ENCODE assay signal across 16 cellular contexts in the genomic region with DNA sequence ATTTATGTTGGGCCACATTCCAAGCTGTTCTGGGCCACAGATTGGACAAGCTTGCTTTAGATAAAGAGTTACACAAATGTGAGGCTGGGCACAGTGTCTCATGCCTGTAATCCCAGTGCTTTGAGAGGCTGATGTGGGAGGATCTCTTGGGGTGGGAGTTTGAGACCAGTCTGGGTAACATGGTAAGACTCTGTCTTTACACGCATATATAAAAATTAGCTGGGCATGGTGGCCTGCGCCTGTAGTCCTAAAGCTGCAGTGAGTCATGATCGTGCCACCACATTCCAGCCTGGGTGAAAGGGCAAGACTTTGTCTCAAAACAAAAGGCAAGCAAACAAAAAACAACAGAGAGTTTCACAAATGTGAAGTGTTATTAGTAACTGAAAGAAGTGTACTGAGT. TPM values are rescaled to one million over a fixed set of nuclear protein-coding genes. Genes with fewer than 3 reads are reported as not detected.
A peak's percentile ranks its signal among the peaks of the same experiment; 100 is the strongest.
DNase-seq lines count a peak whose midpoint lies in the region; ATAC-seq and TF ChIP-seq lines count a peak whose summit lies in the region.
"Had no signal": no experiment of that assay in that cellular context is flagged by ENCODE, and none has a peak within 500 bp of the region (broad histone marks: within the 10 kb centered on the region; RNA-seq: fewer than 3 reads in every experiment).

No MANE protein-coding gene starts in this region.

- no peak for DNase-seq in DND-41
- peak; percentile 49 for DNase-seq in PC-3
- DNase-seq in brain microvascular endothelial cell = no peak
- DNase-seq in natural killer cell treated with Interleukin-12 subunit alpha and Interleukin-12 subunit beta and Interleukin-15 and Interleukin-18, amount 100 ng/mL, for 72 hours (ENCODE audit: low spot score) = no peak
- DNase-seq in AML-193 (lab: John Stamatoyannopoulos, UW) = no peak
- no peak for DNase-seq in esophagus squamous epithelium (lab: John Stamatoyannopoulos, UW)
- DNase-seq in activated effector memory CD4-positive, alpha-beta T cell treated with anti-CD3 and anti-CD28 coated beads, Interleukin-2, amount 50 U/mL, for 16 hours = no peak
- DNase-seq: effector CD4-positive, alpha-beta T cell; foreskin keratinocyte; NCI-H1694; NCI-H510A; WERI-Rb-1 had no signal

- BruUV-seq in PC-3 (replicated peaks; lab: Mats Ljungman, UMichigan) = no TSS peak

- ATAC-seq in DND-41 (ENCODE audit: insufficient read depth, low read depth) (peak; percentile 47), PC-3 (no peak), GM21786 (IDR thresholded peaks at IDR 0.05; ENCODE audit: unreplicated experiment) (no peak)
- peak; percentile 49 to 50 for ATAC-seq in natural killer cell treated with Interleukin-12 subunit alpha and Interleukin-12 subunit beta and Interleukin-15 and Interleukin-18, amount 100 ng/mL, for 72 hours
- ATAC-seq: foreskin keratinocyte, left ventricle myocardium superior had no signal

- H3K4me3 Mint-ChIP-seq in natural killer cell treated with Interleukin-12 subunit alpha and Interleukin-12 subunit beta and Interleukin-15 and Interleukin-18, amount 100 ng/mL, for 72 hours = peak overlapping the region; percentile 67

- H3K27ac Mint-ChIP-seq in natural killer cell treated with Interleukin-12 subunit alpha and Interleukin-12 subunit beta and Interleukin-15 and Interleukin-18, amount 100 ng/mL, for 72 hours = peak overlapping the region; percentile 83 to 88
- H3K27ac Mint-ChIP-seq: naive thymus-derived CD4-positive, alpha-beta T cell had no signal

- H3K9ac ChIP-seq in DND-41 (ENCODE audit: low read depth, low read length) (no peak overlapping the region), PC-3 (ENCODE audit: low read length) (no peak overlapping the region)
- H3K9ac ChIP-seq: KMS-11 had no signal

- H3K4me1 ChIP-seq in DND-41 (ENCODE audit: insufficient read depth, low read length) (peaks cover 17% of the 10 kb centered on the region), PC-3 (ENCODE audit: insufficient read depth, low read length) (peaks cover 12% of the 10 kb centered on the region), esophagus squamous epithelium (peaks cover 0 to 5% (median 0%) of the 10 kb centered on the region in 3 donors)
- H3K4me1 ChIP-seq: foreskin keratinocyte had no signal

- H3K79me2 ChIP-seq in DND-41 (ENCODE audit: insufficient read depth, low read length) (no peaks in the 10 kb centered on the region), PC-3 (ENCODE audit: low read length) (no peaks in the 10 kb centered on the region)

- POLR2A ChIA-PET in PC-3 (lab: Charles Lee; ENCODE audit: unreplicated experiment) = no interaction called here

- peaks cover 0 to 9% of the 10 kb centered on the region in 2 donors for H3K27me3 Mint-ChIP-seq in natural killer cell treated with Interleukin-12 subunit alpha and Interleukin-12 subunit beta and Interleukin-15 and Interleukin-18, amount 100 ng/mL, for 72 hours

- H2AFZ ChIP-seq in DND-41 (ENCODE audit: low read depth, low read length) = no peak overlapping the region
- H2AFZ ChIP-seq in PC-3 (ENCODE audit: low read length) = no peak overlapping the region; the same call in 1 of the 2 replicates

- TF ChIP-seq POLR2A in esophagus squamous epithelium (IDR thresholded peaks at IDR 0.05) = no peak

- in situ Hi-C loops in brain microvascular endothelial cell (cut with HindIII; ENCODE audit: low pct_ligation_motif_present, low sequenced_read_pairs) = no loop called here

- H3K4me1 Mint-ChIP-seq in natural killer cell treated with Interleukin-12 subunit alpha and Interleukin-12 subunit beta and Interleukin-15 and Interleukin-18, amount 100 ng/mL, for 72 hours (ENCODE audit: low read depth in 2 of 2) = peaks cover 43 to 50% of the 10 kb centered on the region in 2 donors

- H3K9me3 ChIP-seq in DND-41 (ENCODE audit: insufficient read depth, low read length, severe bottlenecking) (no peaks in the 10 kb centered on the region), PC-3 (ENCODE audit: low read length) (no peaks in the 10 kb centered on the region), esophagus squamous epithelium (no peaks in the 10 kb centered on the region)

- no peaks in the 10 kb centered on the region for H3K27me3 ChIP-seq in DND-41 (ENCODE audit: insufficient read depth, low read length, poor library complexity)
- no peaks in the 10 kb centered on the region for H3K27me3 ChIP-seq in PC-3 (ENCODE audit: low read length)
- H3K27me3 ChIP-seq in brain microvascular endothelial cell (replicated peaks) = no peaks in the 10 kb centered on the region
- H3K27me3 ChIP-seq in esophagus squamous epithelium = no peaks in the 10 kb centered on the region
- H3K27me3 ChIP-seq: foreskin keratinocyte had no signal

- intact Hi-C loops in PC-3 (cut with micrococcal nuclease) = no loop called here
- intact Hi-C loops in esophagus squamous epithelium (cut with DNase I) = no loop called here

- H3K36me3 ChIP-seq in DND-41 (ENCODE audit: insufficient read depth, low read length) = no peaks in the 10 kb centered on the region
- no peaks in the 10 kb centered on the region for H3K36me3 ChIP-seq in PC-3 (ENCODE audit: low read depth, low read length)
- H3K36me3 ChIP-seq in brain microvascular endothelial cell (replicated peaks) = no peaks in the 10 kb centered on the region
- H3K36me3 ChIP-seq in esophagus squamous epithelium = no peaks in the 10 kb centered on the region
- H3K36me3 ChIP-seq: WERI-Rb-1 had no signal

- H3K4me2 ChIP-seq in DND-41 (ENCODE audit: insufficient read depth, low read length) (no peak overlapping the region), PC-3 (ENCODE audit: low read length) (peak overlapping the region; percentile 22)
- H3K4me2 ChIP-seq: KMS-11 had no signal

- WGBS in esophagus squamous epithelium, 2 donors = 43 to 72% methylated on average over 3 of the region's 3 CpGs

- H3K9me3 Mint-ChIP-seq in natural killer cell treated with Interleukin-12 subunit alpha and Interleukin-12 subunit beta and Interleukin-15 and Interleukin-18, amount 100 ng/mL, for 72 hours = peaks cover 3% of the 10 kb centered on the region
- H3K9me3 Mint-ChIP-seq: naive thymus-derived CD4-positive, alpha-beta T cell had no signal

- CTCF ChIA-PET in PC-3 (lab: Charles Lee) = no interaction called here

- no peaks in the 10 kb centered on the region for H3K9me2 ChIP-seq in PC-3 (replicated peaks; ENCODE audit: low read length)

- H3K36me3 Mint-ChIP-seq in natural killer cell treated with Interleukin-12 subunit alpha and Interleukin-12 subunit beta and Interleukin-15 and Interleukin-18, amount 100 ng/mL, for 72 hours = peaks cover 6% of the 10 kb centered on the region
- H3K36me3 Mint-ChIP-seq: naive thymus-derived CD4-positive, alpha-beta T cell had no signal

- H3K4me3 ChIP-seq in DND-41 (ENCODE audit: low read depth in 1 of 2, low read length in 2 of 2) (no peak overlapping the region), PC-3 (ENCODE audit: low read length) (no peak overlapping the region), brain microvascular endothelial cell (ENCODE audit: low read depth, low read length) (no peak overlapping the region), esophagus squamous epithelium (no peak overlapping the region)

- no peak overlapping the region for H3K27ac ChIP-seq in DND-41 (ENCODE audit: low read length)
- no peak overlapping the region for H3K27ac ChIP-seq in PC-3 (ENCODE audit: low read length)
- H3K27ac ChIP-seq in brain microvascular endothelial cell = peak overlapping the region; percentile 53
- H3K27ac ChIP-seq in esophagus squamous epithelium = peak overlapping the region in 1 of 4 donors; percentile 21
- H3K27ac ChIP-seq: foreskin keratinocyte, KMS-11, WERI-Rb-1 had no signal

- H4K20me1 ChIP-seq in DND-41 (ENCODE audit: insufficient read depth, low read length) (no peaks in the 10 kb centered on the region), PC-3 (ENCODE audit: low read length) (no peaks in the 10 kb centered on the region)

- no peak for TF ChIP-seq CTCF in DND-41 (IDR thresholded peaks at IDR 0.05; ENCODE audit: borderline replicate concordance, extremely low read depth, low read length, poor library complexity, severe bottlenecking)
- no peak for TF ChIP-seq CTCF in PC-3 (conservative IDR thresholded peaks at IDR 0.05; ENCODE audit: low read depth, low read length)
- TF ChIP-seq CTCF in brain microvascular endothelial cell (IDR thresholded peaks at IDR 0.05; ENCODE audit: low read depth, low read length, missing control alignments) = no peak
- TF ChIP-seq CTCF in esophagus squamous epithelium (IDR thresholded peaks at IDR 0.05) = no peak

- no peaks in the 10 kb centered on the region for H3F3A ChIP-seq in PC-3 (ENCODE audit: low read length, unreplicated experiment)

RNA-seq across cellular contexts. Expression of a gene that starts 5.9 kb away (rescaled TPM):
- total RNA-seq in PC-3 (2014; rRNA removed) = not detected in 2 replicates
- 10 to 100 TPM; 10.7 to 31.5 TPM for total RNA-seq in natural killer cell treated with Interleukin-12 subunit alpha and Interleukin-12 subunit beta and Interleukin-15 and Interleukin-18, amount 100 ng/mL, for 72 hours
- 1 to 10 TPM in 3 of 4 donors, not detected in 1; 1.1 to 3.8 (median 2.8) TPM for total RNA-seq in esophagus squamous epithelium
- total RNA-seq: foreskin keratinocyte; naive thymus-derived CD4-positive, alpha-beta T cell had no signal

Comparison
In these comparisons a context has a peak if more than half of its experiments do, and no peak if none do; other contexts are left out.
1. ATAC-seq: peak in DND-41 (single experiment) and natural killer cell treated with Interleukin-12 subunit alpha and Interleukin-12 subunit beta and Interleukin-15 and Interleukin-18, amount 100 ng/mL, for 72 hours (2 of 2); none in PC-3 (single experiment) and GM21786 (single experiment).